In genomic region chr5:112973904-112974303, GRCh38 we compare ENCODE assay signal across 14 cellular contexts. TPM values are rescaled to one million over a fixed set of nuclear protein-coding genes. Genes with fewer than 3 reads are reported as not detected.
DNase-seq lines count a peak whose midpoint lies in the region; ATAC-seq and TF ChIP-seq lines count a peak whose summit lies in the region.
"Had no signal": no experiment of that assay in that cellular context is flagged by ENCODE, and none has a peak within 500 bp of the region (broad histone marks: within the 10 kb centered on the region; RNA-seq: fewer than 3 reads in every experiment).

No MANE protein-coding gene starts in this region.

- no peaks in the 10 kb centered on the region for H3K9me3 ChIP-seq in CD8-positive, alpha-beta memory T cell (ENCODE audit: low read length)
- H3K9me3 ChIP-seq in OCI-LY7 (ENCODE audit: low read length) = no peaks in the 10 kb centered on the region
- H3K9me3 ChIP-seq: BLaER1 had no signal

- no peaks in the 10 kb centered on the region for H3K9me3 Mint-ChIP-seq in CD8-positive, alpha-beta memory T cell
- H3K9me3 Mint-ChIP-seq in neural crest cell = no peaks in the 10 kb centered on the region
- H3K9me3 Mint-ChIP-seq: GM23338, IgD-negative memory B cell had no signal

- no peaks in the 10 kb centered on the region for H3K27me3 ChIP-seq in CD8-positive, alpha-beta memory T cell (ENCODE audit: insufficient read depth, low read length, poor library complexity, severe bottlenecking)
- H3K27me3 ChIP-seq: BLaER1 had no signal

- no peak for TF ChIP-seq POLR2A in erythroblast (IDR thresholded peaks at IDR 0.05; ENCODE audit: low read length)

- peaks cover 21% of the 10 kb centered on the region for H3K4me1 ChIP-seq in CD8-positive, alpha-beta memory T cell (ENCODE audit: insufficient read depth, low read length)
- peaks cover 16% of the 10 kb centered on the region for H3K4me1 ChIP-seq in OCI-LY7 (ENCODE audit: insufficient read depth, low read length, poor library complexity, severe bottlenecking)

- 0 out of 2 replicates have a peak overlapping the region, but pooled peaks have one; percentile 11 for H2AFZ ChIP-seq in OCI-LY7 (ENCODE audit: low read length)
- H2AFZ ChIP-seq: GM23338 had no signal

- H3K9me2 ChIP-seq in OCI-LY7 (ENCODE audit: insufficient read depth, low read length) = no peaks in the 10 kb centered on the region

- H3K79me2 ChIP-seq in OCI-LY7 (ENCODE audit: insufficient read depth, low read depth, low read length) = peaks cover 21% of the 10 kb centered on the region

- no peak overlapping the region for H3K27ac Mint-ChIP-seq in CD8-positive, alpha-beta memory T cell
- H3K27ac Mint-ChIP-seq in neural crest cell (ENCODE audit: unreplicated experiment) = peak overlapping the region; percentile 15
- H3K27ac Mint-ChIP-seq: GM23338 had no signal

- DNase-seq in CD8-positive, alpha-beta memory T cell = no peak
- DNase-seq in OCI-LY7 (ENCODE audit: low spot score) = no peak
- DNase-seq in erythroblast (lab: John Stamatoyannopoulos, UW) = peak; percentile 52 to 77
- no peak for DNase-seq in neural crest cell (ENCODE audit: low read depth, low spot score)
- DNase-seq in NCI-H69 (lab: John Stamatoyannopoulos, UW) = no peak
- DNase-seq in stimulated activated CD8-positive, alpha-beta memory T cell treated with anti-CD3 and anti-CD28 coated beads, Interleukin-4, amount 100 ng/mL, for 48 hours = no peak
- DNase-seq: Calu3, DMS 273 treated with DMSO at 0.1 percent for 48 hours, H7 had no signal

- peaks cover 0 to 17% (median 0%) of the 10 kb centered on the region in 3 donors for H3K36me3 Mint-ChIP-seq in CD8-positive, alpha-beta memory T cell
- H3K36me3 Mint-ChIP-seq in neural crest cell (ENCODE audit: low read depth) = no peaks in the 10 kb centered on the region

- H3K36me3 ChIP-seq in CD8-positive, alpha-beta memory T cell (ENCODE audit: insufficient read depth, low read length) = no peaks in the 10 kb centered on the region
- H3K36me3 ChIP-seq in OCI-LY7 (ENCODE audit: insufficient read depth, low read length) = peaks cover 10% of the 10 kb centered on the region
- H3K36me3 ChIP-seq: BLaER1 had no signal

- H4K20me1 ChIP-seq in OCI-LY7 (ENCODE audit: insufficient read depth, low read length) = no peaks in the 10 kb centered on the region; the same call in 1 of the 2 replicates

- POLR2A ChIA-PET in CD8-positive, alpha-beta memory T cell (lab: Charles Lee) = no interaction called here
- POLR2A ChIA-PET in OCI-LY7 (lab: Charles Lee) = interaction anchor here (0.5 to 0.9 kb wide), 2 partner anchors 13 to 342 kb away, joined by 3 read pairs; no protein-coding TSS in a partner anchor

- no peak overlapping the region for H3K4me3 ChIP-seq in CD8-positive, alpha-beta memory T cell (ENCODE audit: low read length)
- H3K4me3 ChIP-seq in OCI-LY7 (ENCODE audit: low read depth, low read length, poor library complexity, severe bottlenecking) = no peak overlapping the region
- H3K4me3 ChIP-seq: BLaER1, GM23338 had no signal

- ATAC-seq in GM21360 (IDR thresholded peaks at IDR 0.05; ENCODE audit: unreplicated experiment) = no peak
- ATAC-seq: GM23338 had no signal

- BruUV-seq in OCI-LY7 (replicated peaks; lab: Mats Ljungman, UMichigan) = no TSS peak

- peaks cover 0 to 2% of the 10 kb centered on the region in 2 donors for H3K27me3 Mint-ChIP-seq in CD8-positive, alpha-beta memory T cell
- H3K27me3 Mint-ChIP-seq in neural crest cell (ENCODE audit: low read depth) = no peaks in the 10 kb centered on the region
- H3K27me3 Mint-ChIP-seq: IgD-negative memory B cell had no signal

- intact Hi-C loops in OCI-LY7 (cut with micrococcal nuclease; ENCODE audit: unreplicated experiment) = no loop called here

- TF ChIP-seq CTCF in OCI-LY7 (conservative IDR thresholded peaks at IDR 0.05; ENCODE audit: low read length) = no peak
- no peak for TF ChIP-seq CTCF in neural crest cell (conservative IDR thresholded peaks at IDR 0.05)

- peaks cover 20 to 34% (median 27%) of the 10 kb centered on the region in 3 donors for H3K4me1 Mint-ChIP-seq in CD8-positive, alpha-beta memory T cell
- peaks cover 37% of the 10 kb centered on the region for H3K4me1 Mint-ChIP-seq in neural crest cell

- peak overlapping the region; percentile 84 for H3K27ac ChIP-seq in CD8-positive, alpha-beta memory T cell (ENCODE audit: low read depth, low read length)
- H3K27ac ChIP-seq in OCI-LY7 (ENCODE audit: low read depth, low read length, poor library complexity, severe bottlenecking) = no peak overlapping the region
- H3K27ac ChIP-seq: 22Rv1, BLaER1 had no signal

- no peak overlapping the region for H3K4me2 ChIP-seq in OCI-LY7 (ENCODE audit: low read length)
- H3K4me2 ChIP-seq: BLaER1, GM23338 had no signal

- H3K4me3 Mint-ChIP-seq in CD8-positive, alpha-beta memory T cell = peak overlapping the region in 2 of 7 donors; percentile 18
- no peak overlapping the region for H3K4me3 Mint-ChIP-seq in neural crest cell
- H3K4me3 Mint-ChIP-seq: GM23338 had no signal

- CTCF ChIA-PET in CD8-positive, alpha-beta memory T cell (lab: Charles Lee) = no interaction called here
- CTCF ChIA-PET in OCI-LY7 (lab: Charles Lee; ENCODE audit: unreplicated experiment) = no interaction called here

RNA-seq across cellular contexts. Expression of gene DCP2, which starts 2.7 kb away (rescaled TPM):
- total RNA-seq in CD8-positive, alpha-beta memory T cell = 10 to 100 TPM; 54.5 to 61.5 TPM
- 59.5 TPM for polyA plus RNA-seq in CD8-positive, alpha-beta memory T cell
- 69.3 and 81.3 TPM in 2 replicates for total RNA-seq in OCI-LY7 (2014; rRNA removed; shearing (Covaris generic))
- total RNA-seq in OCI-LY7 (2022) (139 and 158 TPM in 2 replicates), neural crest cell (96.1 and 96.8 TPM in 2 replicates)

RNA-seq across cellular contexts. Expression of gene REEP5, which starts 51.9 kb away (rescaled TPM):
- total RNA-seq in CD8-positive, alpha-beta memory T cell = 10 to 100 TPM; 63.5 to 74.0 TPM
- 121 TPM for polyA plus RNA-seq in CD8-positive, alpha-beta memory T cell
- 20.9 and 25.5 TPM in 2 replicates for total RNA-seq in OCI-LY7 (2014; rRNA removed; shearing (Covaris generic))
- 29.5 and 32.0 TPM in 2 replicates for total RNA-seq in OCI-LY7 (2022)
- total RNA-seq in neural crest cell = 25.8 and 28.6 TPM in 2 replicates

Comparison
In these comparisons a context has a peak if more than half of its experiments do, and no peak if none do; other contexts are left out.
1. DNase-seq: peak in erythroblast (2 of 2); none in CD8-positive, alpha-beta memory T cell (0 of 5), OCI-LY7 (single experiment), neural crest cell (single experiment), NCI-H69 (single experiment) and stimulated activated CD8-positive, alpha-beta memory T cell treated with anti-CD3 and anti-CD28 coated beads, Interleukin-4, amount 100 ng/mL, for 48 hours (single experiment).